ENCODE assay signal across 14 cellular contexts in genomic region chr12:41778934-41779333, GRCh38.
DNase-seq lines count a peak whose midpoint lies in the region; ATAC-seq and TF ChIP-seq lines count a peak whose summit lies in the region.
"Had no signal": no experiment of that assay in that cellular context is flagged by ENCODE, and none has a peak within 500 bp of the region (broad histone marks: within the 10 kb centered on the region; RNA-seq: fewer than 3 reads in every experiment).

No MANE protein-coding gene starts in this region.

- TF ChIP-seq CTCF in retinal pigment epithelial cell (conservative IDR thresholded peaks at IDR 0.05; ENCODE audit: low read depth, low read length) (no peak), GM20000 (IDR thresholded peaks at IDR 0.05; ENCODE audit: extremely low read depth, missing control alignments) (no peak)

- no peak overlapping the region for H3K4me3 ChIP-seq in retinal pigment epithelial cell (ENCODE audit: low read length)
- H3K4me3 ChIP-seq: A549; BLaER1 treated with 17β-estradiol and CSF1 and Interleukin-3, amounts not matched to agents 10 nM and 100 nM had no signal

- ATAC-seq in SK-N-SH treated with all-trans-retinoic acid at 6 μM for 48 hours, result peak; percentile 78
- ATAC-seq: A549; CD8-positive, alpha-beta T cell had no signal

- peak; percentile 96 for DNase-seq in SK-N-DZ (ENCODE audit: low spot score)
- peak; percentile 4 for DNase-seq in retinal pigment epithelial cell (ENCODE audit: low read depth)
- no peak for DNase-seq in GM20000 (ENCODE audit: low spot score)
- DNase-seq in NCI-H345 treated with DMSO at 0.1 percent for 48 hours (lab: John Stamatoyannopoulos, UW; ENCODE audit: unreplicated experiment), result no peak
- DNase-seq: AML-193; Caco-2; Calu3; CD4-positive, alpha-beta T cell; CD8-positive, alpha-beta T cell; DMS79 treated with DMSO at 0.1 percent for 48 hours; GF-D8 had no signal

TF ChIP-seq in SK-N-SH treated with all-trans-retinoic acid at 6 μM for 48 hours, 23 proteins besides CTCF, POLR2A, EP300 and RAD21:
- TF ChIP-seq TSHZ2 (CRISPR knock-in tag; IDR thresholded peaks at IDR 0.05), result peak; percentile 84
- no peak for TF ChIP-seq PPARA (CRISPR knock-in tag; IDR thresholded peaks at IDR 0.05; ENCODE audit: borderline replicate concordance)
- TF ChIP-seq ZC3H10 (CRISPR knock-in tag; IDR thresholded peaks at IDR 0.05), result no peak
- no peak for TF ChIP-seq OSR1 (CRISPR knock-in tag; IDR thresholded peaks at IDR 0.05)
- TF ChIP-seq ESRRG (CRISPR knock-in tag; IDR thresholded peaks at IDR 0.05), result no peak
- no peak for TF ChIP-seq CSRNP3 (CRISPR knock-in tag; IDR thresholded peaks at IDR 0.05)
- no peak for TF ChIP-seq ZFP30 (CRISPR knock-in tag; IDR thresholded peaks at IDR 0.05)
- TF ChIP-seq BACH2 (CRISPR knock-in tag; IDR thresholded peaks at IDR 0.05; ENCODE audit: borderline replicate concordance), result no peak
- TF ChIP-seq PATZ1 (CRISPR knock-in tag; IDR thresholded peaks at IDR 0.05; ENCODE audit: borderline replicate concordance), result no peak
- TF ChIP-seq ZNF8 (CRISPR knock-in tag; IDR thresholded peaks at IDR 0.05), result no peak
- no peak for TF ChIP-seq RARB (CRISPR knock-in tag; IDR thresholded peaks at IDR 0.05)
- no peak for TF ChIP-seq ZNF565 (CRISPR knock-in tag; conservative IDR thresholded peaks at IDR 0.05; ENCODE audit: low read depth)
- peak; percentile 60; the same call in 1 of the 2 replicates for TF ChIP-seq SNAI2 (CRISPR knock-in tag; IDR thresholded peaks at IDR 0.05)
- no peak for TF ChIP-seq ZFP3 (CRISPR knock-in tag; IDR thresholded peaks at IDR 0.05)
- TF ChIP-seq POU6F1 (CRISPR knock-in tag; IDR thresholded peaks at IDR 0.05; ENCODE audit: borderline replicate concordance, low read depth), result no peak; the same call in 1 of the 2 replicates
- 0 out of 2 replicates have a peak, but pooled peaks have one; percentile 69 for TF ChIP-seq GLIS3 (CRISPR knock-in tag; IDR thresholded peaks at IDR 0.05)
- peak; percentile 93 for TF ChIP-seq ISL1 (CRISPR knock-in tag; IDR thresholded peaks at IDR 0.05)
- no peak for TF ChIP-seq CSDC2 (CRISPR knock-in tag; IDR thresholded peaks at IDR 0.05)
- peak; percentile 67; the same call in 1 of the 2 replicates for TF ChIP-seq TCF4 (CRISPR knock-in tag; IDR thresholded peaks at IDR 0.05; ENCODE audit: borderline replicate concordance)
- TF ChIP-seq ARNTL (CRISPR knock-in tag; IDR thresholded peaks at IDR 0.05; ENCODE audit: borderline replicate concordance, low read depth), result no peak
- TF ChIP-seq CREB5 (CRISPR knock-in tag; IDR thresholded peaks at IDR 0.05; ENCODE audit: low read depth), result no peak
- no peak for TF ChIP-seq ZNF70 (CRISPR knock-in tag; IDR thresholded peaks at IDR 0.05)
- no peak for TF ChIP-seq TOX (CRISPR knock-in tag; IDR thresholded peaks at IDR 0.05; ENCODE audit: borderline replicate concordance)

Comparison
In these comparisons a context has a peak if more than half of its experiments do, and no peak if none do; other contexts are left out.
1. DNase-seq: peak in SK-N-DZ (single experiment) and retinal pigment epithelial cell (single experiment); none in GM20000 (single experiment) and NCI-H345 treated with DMSO at 0.1 percent for 48 hours (single experiment).